Comparison of ENCODE assay signal across 20 cellular contexts in the genomic region with DNA sequence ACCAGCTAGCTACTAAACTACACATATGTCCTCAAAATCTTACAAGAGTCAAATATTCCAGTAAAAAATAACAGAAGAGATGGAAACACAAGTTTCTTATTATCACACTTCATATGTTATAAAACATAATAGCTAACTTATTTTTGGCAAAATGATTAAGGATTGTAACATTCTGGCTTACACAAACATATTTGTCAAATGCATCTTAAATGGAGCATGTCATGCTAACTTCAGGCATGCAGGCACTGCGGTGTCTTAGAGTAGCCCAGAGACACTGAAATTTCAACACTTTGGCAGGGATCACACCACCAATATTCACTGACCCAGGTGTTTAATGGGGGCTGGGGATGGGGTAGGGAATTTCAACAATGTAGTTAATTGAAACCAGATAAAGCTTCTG.
DNase-seq lines count a peak whose midpoint lies in the region; FAIRE-seq and TF ChIP-seq lines count a peak whose summit lies in the region.
"Had no signal": no experiment of that assay in that cellular context is flagged by ENCODE, and none has a peak within 500 bp of the region (broad histone marks: within the 10 kb centered on the region; RNA-seq: fewer than 3 reads in every experiment).

No MANE protein-coding gene starts in this region.

- no peak for TF ChIP-seq CTCF in AG10803 (conservative IDR thresholded peaks at IDR 0.05; ENCODE audit: low read length)

- DNase-seq in AG10803 (ENCODE audit: low read depth) (peak; percentile 73), GM18507 (ENCODE audit: extremely low spot score, insufficient read length, low read depth) (no peak), fibroblast of gingiva (ENCODE audit: low read depth) (peak; percentile 75), kidney tubule cell (ENCODE audit: low spot score) (peak; percentile 8), NCI-H524 treated with DMSO at 0.1 percent for 48 hours (lab: John Stamatoyannopoulos, UW) (no peak), EL (no peak), SW480 (ENCODE audit: low spot score) (no peak)
- DNase-seq in activated CD4-positive, alpha-beta T cell treated with anti-CD3 and anti-CD28 coated beads for 1 hour, result no peak
- DNase-seq: C1 segment of cervical spinal cord; CD4-positive, CD25-positive, alpha-beta regulatory T cell; DMS153; DMS79; HCEC 1CT; IMR-90; Karpas-422; KBM-7 had no signal

- H3K4me3 ChIP-seq in AG10803 (ENCODE audit: low read length), result no peak overlapping the region
- H3K4me3 ChIP-seq: GM23338 had no signal

- FAIRE-seq in GM18507 (lab: Jason Lieb, UNC), result peak; percentile 33
- FAIRE-seq: A204.1, GM12892, H54 had no signal

Comparison
In these comparisons a context has a peak if more than half of its experiments do, and no peak if none do; other contexts are left out.
1. DNase-seq: peak in AG10803 (single experiment), fibroblast of gingiva (single experiment) and kidney tubule cell (single experiment); none in GM18507 (single experiment), NCI-H524 treated with DMSO at 0.1 percent for 48 hours (single experiment), activated CD4-positive, alpha-beta T cell treated with anti-CD3 and anti-CD28 coated beads for 1 hour (single experiment), EL (single experiment) and SW480 (single experiment).